In the genomic region with DNA sequence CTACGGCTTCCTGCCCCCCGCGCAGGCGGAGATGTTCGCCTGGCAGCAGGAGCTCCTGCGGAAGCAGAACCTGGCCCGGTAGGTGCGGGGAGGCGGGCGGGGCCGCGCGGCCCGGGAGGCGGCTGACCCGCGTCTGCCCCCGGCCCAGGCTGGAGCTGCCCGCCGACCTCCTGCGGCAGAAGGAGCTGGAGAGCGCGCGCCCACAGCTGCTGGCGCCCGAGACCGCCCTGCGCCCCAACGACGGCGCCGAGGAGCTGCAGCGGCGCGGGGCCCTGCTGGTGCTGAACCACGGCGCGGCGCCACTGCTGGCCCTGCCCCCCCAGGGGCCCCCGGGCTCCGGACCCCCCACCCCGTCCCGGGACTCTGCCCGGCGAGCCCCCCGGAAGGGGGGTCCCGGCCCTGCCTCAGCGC, we compare ENCODE assay signal across 1 cellular context.
TF ChIP-seq lines count a peak whose summit lies in the region.

No MANE protein-coding gene starts in this region.

TF ChIP-seq in Ishikawa, 13 proteins besides CTCF, POLR2A, EP300 and RAD21:
- TF ChIP-seq ZBTB7A (IDR thresholded peaks at IDR 0.05; ENCODE audit: low read depth) (0 out of 2 replicates have a peak, but pooled peaks have one; percentile 42), EGR1 (IDR thresholded peaks at IDR 0.05) (no peak)
